ENCODE assay signal across 8 cellular contexts in the genomic region with DNA sequence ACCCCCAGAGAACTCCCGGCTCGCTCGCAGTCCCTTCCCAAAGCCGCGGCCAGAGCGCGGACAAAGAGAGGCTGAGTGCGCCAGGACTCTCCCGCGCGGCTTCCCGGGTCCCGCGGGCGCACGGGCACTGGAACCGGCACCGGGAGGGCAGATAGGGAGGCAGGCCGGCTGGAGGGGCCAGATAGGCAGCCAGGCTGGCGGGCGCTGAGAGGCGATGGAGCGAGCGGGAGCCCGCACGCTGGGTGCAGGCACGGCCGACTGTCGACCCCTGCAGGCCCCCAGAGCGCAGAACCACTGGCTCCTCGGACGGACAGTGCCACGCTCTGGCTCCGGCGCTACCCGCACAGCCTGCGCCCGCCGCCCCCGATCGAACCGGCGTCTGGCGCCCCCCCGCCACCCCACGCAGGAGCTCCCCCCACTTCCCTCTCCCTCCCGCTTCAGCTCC. TPM values are rescaled to one million over a fixed set of nuclear protein-coding genes. Genes with fewer than 3 reads are reported as not detected.
DNase-seq lines count a peak whose midpoint lies in the region; ATAC-seq and TF ChIP-seq lines count a peak whose summit lies in the region.

No MANE protein-coding gene starts in this region.

- H3K4me1 Mint-ChIP-seq in nephron progenitor cell, result peaks cover 56% of the 10 kb centered on the region

- peaks cover 8% of the 10 kb centered on the region for H3K27me3 Mint-ChIP-seq in nephron progenitor cell (ENCODE audit: low read depth, poor library complexity)

- H3K27ac Mint-ChIP-seq in nephron progenitor cell, result no peak overlapping the region

- peak; percentile 25 for ATAC-seq in GM21529 (IDR thresholded peaks at IDR 0.05; ENCODE audit: unreplicated experiment)

- peak overlapping the region; percentile 85 for H3K4me3 Mint-ChIP-seq in nephron progenitor cell

- peak; percentile 15 for TF ChIP-seq CTCF in nephron progenitor cell (IDR thresholded peaks at IDR 0.05)

- H3K36me3 ChIP-seq in KOPT-K1 (ENCODE audit: insufficient read depth, low read length), result no peaks in the 10 kb centered on the region

- H3K9me3 ChIP-seq in KOPT-K1 (ENCODE audit: insufficient read depth, low read length, poor library complexity, severe bottlenecking), result no peaks in the 10 kb centered on the region

- peak; percentile 57 for DNase-seq in NCI-H146 (lab: John Stamatoyannopoulos, UW)
- no peak for DNase-seq in NCI-H146 treated with DMSO at 0.1 percent for 48 hours (lab: John Stamatoyannopoulos, UW; ENCODE audit: unreplicated experiment)
- peak; percentile 6 to 32 for DNase-seq in activated CD4-positive, alpha-beta T cell treated with anti-CD3 and anti-CD28 coated beads, Interleukin-2, amount 50 U/mL, for 24 hours (ENCODE audit: low read depth in 1 of 2, low spot score in 1 of 2)
- DNase-seq in fibroblast of peridontal ligament (ENCODE audit: extremely low read depth), result peak; percentile 25
- peak; percentile 77 for DNase-seq in nephron progenitor cell
- DNase-seq in ureter (ENCODE audit: low spot score), result peak; percentile 61

- H3K27ac ChIP-seq in KOPT-K1 (ENCODE audit: low read depth, low read length, poor library complexity, severe bottlenecking), result peak overlapping the region; percentile 48

- peaks cover 5% of the 10 kb centered on the region for H3K36me3 Mint-ChIP-seq in nephron progenitor cell (ENCODE audit: low read depth)

- no peaks in the 10 kb centered on the region for H3K9me3 Mint-ChIP-seq in nephron progenitor cell

RNA-seq across cellular contexts. Expression of a gene that starts 0.6 kb away (rescaled TPM):
- 38.3 TPM for total RNA-seq in ureter

RNA-seq across cellular contexts. Expression of a gene that starts 39.2 kb away (rescaled TPM):
- total RNA-seq in ureter, result 22.6 TPM

RNA-seq across cellular contexts. Expression of a gene that starts 51.6 kb away (rescaled TPM):
- 39.7 TPM for total RNA-seq in ureter

RNA-seq across cellular contexts. Expression of a gene that starts 55.9 kb away (rescaled TPM):
- total RNA-seq in ureter, result 98.3 TPM
